15 cellular contexts compared by ENCODE assay signal in the genomic region with DNA sequence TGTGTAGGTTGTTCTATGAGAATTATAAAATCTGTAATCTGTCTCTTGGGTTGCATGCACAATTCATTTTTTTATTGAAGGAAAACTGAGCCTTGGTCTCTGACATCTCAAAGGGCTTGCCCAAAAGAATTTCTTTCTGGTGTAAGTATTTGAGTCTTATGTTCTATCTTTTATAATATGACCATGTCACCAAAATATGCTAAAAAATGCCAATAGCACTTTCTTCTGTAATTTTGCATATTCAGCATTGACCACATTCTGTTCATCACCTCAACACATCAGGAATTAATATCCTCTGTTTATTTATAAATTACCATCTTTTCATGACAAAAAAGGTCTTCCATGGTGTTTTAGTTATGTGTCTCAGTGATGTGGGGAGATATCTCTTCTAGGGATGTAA.
DNase-seq lines count a peak whose midpoint lies in the region; ATAC-seq and TF ChIP-seq lines count a peak whose summit lies in the region.
"Had no signal": no experiment of that assay in that cellular context is flagged by ENCODE, and none has a peak within 500 bp of the region (broad histone marks: within the 10 kb centered on the region; RNA-seq: fewer than 3 reads in every experiment).

No MANE protein-coding gene starts in this region.

- no peaks in the 10 kb centered on the region for H3K27me3 ChIP-seq in HUES6 (ENCODE audit: control insufficient read depth, insufficient read depth, low read length)
- H3K27me3 ChIP-seq in SK-N-SH (ENCODE audit: insufficient read depth): no peaks in the 10 kb centered on the region
- no peaks in the 10 kb centered on the region for H3K27me3 ChIP-seq in foreskin keratinocyte

- H3K9me3 Mint-ChIP-seq in activated CD4-positive, alpha-beta T cell treated with anti-CD3 and anti-CD28 coated beads for 36 hours (ENCODE audit: low read depth): no peaks in the 10 kb centered on the region
- no peaks in the 10 kb centered on the region for H3K9me3 Mint-ChIP-seq in endothelial cell (ENCODE audit: unreplicated experiment)

- H3K9ac ChIP-seq in HUES6 (ENCODE audit: low read length) (peak overlapping the region; percentile 23), SK-N-SH (no peak overlapping the region)

- H3K79me2 ChIP-seq in SK-N-SH (ENCODE audit: insufficient read depth): no peaks in the 10 kb centered on the region

- CTCF ChIA-PET in SK-N-SH (lab: Yijun Ruan, JAX): no interaction called here
- CTCF ChIA-PET in activated CD4-positive, alpha-beta T cell treated with anti-CD3 and anti-CD28 coated beads for 36 hours (lab: Charles Lee): no interaction called here

- H3K4me1 Mint-ChIP-seq in activated CD4-positive, alpha-beta T cell treated with anti-CD3 and anti-CD28 coated beads for 36 hours: no peaks in the 10 kb centered on the region
- H3K4me1 Mint-ChIP-seq in endothelial cell (ENCODE audit: unreplicated experiment): peaks cover 3% of the 10 kb centered on the region
- H3K4me1 Mint-ChIP-seq: CD4-positive, alpha-beta memory T cell had no signal

- no peak overlapping the region for H3K27ac Mint-ChIP-seq in activated CD4-positive, alpha-beta T cell treated with anti-CD3 and anti-CD28 coated beads for 36 hours
- no peak overlapping the region for H3K27ac Mint-ChIP-seq in endothelial cell (ENCODE audit: unreplicated experiment)
- H3K27ac Mint-ChIP-seq: CD4-positive, alpha-beta memory T cell had no signal

- H2AFZ ChIP-seq in SK-N-SH (ENCODE audit: low read depth): peak overlapping the region; percentile 66; the same call in 1 of the 2 replicates

- peak overlapping the region; percentile 79 for H3K27ac ChIP-seq in HUES6 (ENCODE audit: low read depth, low read length)
- peak overlapping the region; percentile 72 to 85 for H3K27ac ChIP-seq in SK-N-SH (ENCODE audit: low read depth in 2 of 2, low read length in 1 of 2)
- H3K27ac ChIP-seq in foreskin keratinocyte: no peak overlapping the region
- H3K27ac ChIP-seq: HL-60 had no signal

- no peak overlapping the region for H3K4me3 Mint-ChIP-seq in activated CD4-positive, alpha-beta T cell treated with anti-CD3 and anti-CD28 coated beads for 36 hours
- H3K4me3 Mint-ChIP-seq in endothelial cell (ENCODE audit: unreplicated experiment): no peak overlapping the region
- H3K4me3 Mint-ChIP-seq: CD4-positive, alpha-beta memory T cell had no signal

- intact Hi-C loops in activated CD4-positive, alpha-beta T cell treated with anti-CD3 and anti-CD28 coated beads for 36 hours (cut with DNase I, micrococcal nuclease): no loop called here

- peak; percentile 21 for ATAC-seq in foreskin keratinocyte
- ATAC-seq in activated CD4-positive, alpha-beta T cell treated with anti-CD3 and anti-CD28 coated beads for 36 hours: no peak

- POLR2A ChIA-PET in SK-N-SH (lab: Yijun Ruan, JAX): no interaction called here
- POLR2A ChIA-PET in activated CD4-positive, alpha-beta T cell treated with anti-CD3 and anti-CD28 coated beads for 36 hours (lab: Charles Lee): no interaction called here

- peaks cover 3% of the 10 kb centered on the region for H3K27me3 Mint-ChIP-seq in activated CD4-positive, alpha-beta T cell treated with anti-CD3 and anti-CD28 coated beads for 36 hours
- H3K27me3 Mint-ChIP-seq in endothelial cell (ENCODE audit: unreplicated experiment): no peaks in the 10 kb centered on the region
- H3K27me3 Mint-ChIP-seq: CD4-positive, alpha-beta memory T cell had no signal

- DNase-seq in SK-N-SH: no peak
- no peak for DNase-seq in foreskin keratinocyte
- no peak for DNase-seq in NCI-H1092 (lab: John Stamatoyannopoulos, UW)
- no peak for DNase-seq in activated CD4-positive, alpha-beta T cell treated with anti-CD3 and anti-CD28 coated beads for 36 hours
- no peak for DNase-seq in NCI-H2171 treated with DMSO at 0.1 percent for 48 hours (lab: John Stamatoyannopoulos, UW)
- DNase-seq in endothelial cell (ENCODE audit: low spot score): no peak
- DNase-seq: CD4-positive, alpha-beta memory T cell; KG1; NCI-H1436 treated with DMSO at 0.1 percent for 48 hours; NCI-H2081; NCI-H510A; NCI-H774 had no signal

- no peaks in the 10 kb centered on the region for H3K36me3 Mint-ChIP-seq in activated CD4-positive, alpha-beta T cell treated with anti-CD3 and anti-CD28 coated beads for 36 hours (ENCODE audit: low read depth)
- no peaks in the 10 kb centered on the region for H3K36me3 Mint-ChIP-seq in endothelial cell (ENCODE audit: low read depth, unreplicated experiment)
- H3K36me3 Mint-ChIP-seq: CD4-positive, alpha-beta memory T cell had no signal

- no peaks in the 10 kb centered on the region for H3K9me2 ChIP-seq in SK-N-SH

- H3K4me2 ChIP-seq in SK-N-SH: peak overlapping the region; percentile 23; the same call in 1 of the 2 replicates

- peaks cover 22% of the 10 kb centered on the region for H3F3A ChIP-seq in SK-N-SH (replicated peaks; ENCODE audit: insufficient read depth)

- TF ChIP-seq CTCF in SK-N-SH (IDR thresholded peaks at IDR 0.05) (no peak), foreskin keratinocyte (conservative IDR thresholded peaks at IDR 0.05) (no peak), endothelial cell (IDR thresholded peaks at IDR 0.05; ENCODE audit: unreplicated experiment) (no peak)

- TF ChIP-seq EP300 in SK-N-SH (IDR thresholded peaks at IDR 0.05; ENCODE audit: borderline replicate concordance in 1 of 2, low read depth in 1 of 2, low read length in 1 of 2): no peak

- H3K4me3 ChIP-seq in HUES6 (ENCODE audit: low read depth, low read length) (peak overlapping the region; percentile 1; the same call in 1 of the 2 replicates), SK-N-SH (ENCODE audit: low read depth in 2 of 2, low read length in 1 of 2) (no peak overlapping the region)
- H3K4me3 ChIP-seq: HAP-1 had no signal

- no peaks in the 10 kb centered on the region for H3K36me3 ChIP-seq in HUES6 (ENCODE audit: control insufficient read depth, insufficient read depth, low read length)
- no peaks in the 10 kb centered on the region for H3K36me3 ChIP-seq in SK-N-SH (replicated peaks in 1 of 2; ENCODE audit: control insufficient read depth in 1 of 2, insufficient read depth in 2 of 2, low read length in 1 of 2)
- H3K36me3 ChIP-seq: HAP-1 had no signal

- H3K4me1 ChIP-seq in HUES6 (ENCODE audit: control insufficient read depth, insufficient read depth, low read length) (peaks cover 54% of the 10 kb centered on the region), SK-N-SH (ENCODE audit: control insufficient read depth in 1 of 2, insufficient read depth in 2 of 2, low read depth in 1 of 2, low read length in 1 of 2) (peaks cover 6 to 9% of the 10 kb centered on the region in 2 experiments; a peak in 3 of 4 replicates), foreskin keratinocyte (peaks cover 28% of the 10 kb centered on the region)

- H3K9me3 ChIP-seq in HUES6 (ENCODE audit: control insufficient read depth, insufficient read depth, low read depth, low read length): no peaks in the 10 kb centered on the region
- H3K9me3 ChIP-seq in SK-N-SH: no peaks in the 10 kb centered on the region
- H3K9me3 ChIP-seq: HAP-1 had no signal

- no peak for TF ChIP-seq RAD21 in SK-N-SH (IDR thresholded peaks at IDR 0.05; ENCODE audit: low read length)

- H4K20me1 ChIP-seq in SK-N-SH (ENCODE audit: insufficient read depth): no peaks in the 10 kb centered on the region

TF ChIP-seq in SK-N-SH, 30 proteins besides CTCF, POLR2A, EP300 and RAD21 (continues in another document):
- no peak for TF ChIP-seq FOSL2 (IDR thresholded peaks at IDR 0.05; ENCODE audit: borderline replicate concordance, low read depth)
- no peak for TF ChIP-seq TAF1 (IDR thresholded peaks at IDR 0.05; ENCODE audit: borderline replicate concordance, low read depth, low read length)
- no peak for TF ChIP-seq GABPA (IDR thresholded peaks at IDR 0.05; ENCODE audit: low read depth)
- TF ChIP-seq MEF2A (IDR thresholded peaks at IDR 0.05; ENCODE audit: borderline replicate concordance, low read depth): no peak
- no peak for TF ChIP-seq TEAD4 (IDR thresholded peaks at IDR 0.05; ENCODE audit: borderline replicate concordance, insufficient read depth)
- TF ChIP-seq YY1 (IDR thresholded peaks at IDR 0.05; ENCODE audit: low read depth): no peak
- no peak for TF ChIP-seq CHD2 (IDR thresholded peaks at IDR 0.05; ENCODE audit: low read length, partially characterized antibody)
- TF ChIP-seq, protein P1, sequence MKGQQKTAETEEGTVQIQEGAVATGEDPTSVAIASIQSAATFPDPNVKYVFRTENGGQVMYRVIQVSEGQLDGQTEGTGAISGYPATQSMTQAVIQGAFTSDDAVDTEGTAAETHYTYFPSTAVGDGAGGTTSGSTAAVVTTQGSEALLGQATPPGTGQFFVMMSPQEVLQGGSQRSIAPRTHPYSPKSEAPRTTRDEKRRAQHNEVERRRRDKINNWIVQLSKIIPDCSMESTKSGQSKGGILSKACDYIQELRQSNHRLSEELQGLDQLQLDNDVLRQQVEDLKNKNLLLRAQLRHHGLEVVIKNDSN (IDR thresholded peaks at IDR 0.05; ENCODE audit: borderline replicate concordance, low read depth): no peak
- TF ChIP-seq, protein P2, sequence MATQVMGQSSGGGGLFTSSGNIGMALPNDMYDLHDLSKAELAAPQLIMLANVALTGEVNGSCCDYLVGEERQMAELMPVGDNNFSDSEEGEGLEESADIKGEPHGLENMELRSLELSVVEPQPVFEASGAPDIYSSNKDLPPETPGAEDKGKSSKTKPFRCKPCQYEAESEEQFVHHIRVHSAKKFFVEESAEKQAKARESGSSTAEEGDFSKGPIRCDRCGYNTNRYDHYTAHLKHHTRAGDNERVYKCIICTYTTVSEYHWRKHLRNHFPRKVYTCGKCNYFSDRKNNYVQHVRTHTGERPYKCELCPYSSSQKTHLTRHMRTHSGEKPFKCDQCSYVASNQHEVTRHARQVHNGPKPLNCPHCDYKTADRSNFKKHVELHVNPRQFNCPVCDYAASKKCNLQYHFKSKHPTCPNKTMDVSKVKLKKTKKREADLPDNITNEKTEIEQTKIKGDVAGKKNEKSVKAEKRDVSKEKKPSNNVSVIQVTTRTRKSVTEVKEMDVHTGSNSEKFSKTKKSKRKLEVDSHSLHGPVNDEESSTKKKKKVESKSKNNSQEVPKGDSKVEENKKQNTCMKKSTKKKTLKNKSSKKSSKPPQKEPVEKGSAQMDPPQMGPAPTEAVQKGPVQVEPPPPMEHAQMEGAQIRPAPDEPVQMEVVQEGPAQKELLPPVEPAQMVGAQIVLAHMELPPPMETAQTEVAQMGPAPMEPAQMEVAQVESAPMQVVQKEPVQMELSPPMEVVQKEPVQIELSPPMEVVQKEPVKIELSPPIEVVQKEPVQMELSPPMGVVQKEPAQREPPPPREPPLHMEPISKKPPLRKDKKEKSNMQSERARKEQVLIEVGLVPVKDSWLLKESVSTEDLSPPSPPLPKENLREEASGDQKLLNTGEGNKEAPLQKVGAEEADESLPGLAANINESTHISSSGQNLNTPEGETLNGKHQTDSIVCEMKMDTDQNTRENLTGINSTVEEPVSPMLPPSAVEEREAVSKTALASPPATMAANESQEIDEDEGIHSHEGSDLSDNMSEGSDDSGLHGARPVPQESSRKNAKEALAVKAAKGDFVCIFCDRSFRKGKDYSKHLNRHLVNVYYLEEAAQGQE (IDR thresholded peaks at IDR 0.05; ENCODE audit: low read depth, low read length): no peak
- TF ChIP-seq RFX5 (IDR thresholded peaks at IDR 0.05; ENCODE audit: low read length): no peak
- no peak for TF ChIP-seq NFIC (IDR thresholded peaks at IDR 0.05; ENCODE audit: borderline replicate concordance)
- TF ChIP-seq SMC3 (IDR thresholded peaks at IDR 0.05; ENCODE audit: low read depth, low read length): no peak
